Comparison of ENCODE assay signal across 8 cellular contexts in genomic region chr20:34112600-34113061, GRCh38. TPM values are rescaled to one million over a fixed set of nuclear protein-coding genes. Genes with fewer than 3 reads are reported as not detected.
DNase-seq lines count a peak whose midpoint lies in the region; ATAC-seq and TF ChIP-seq lines count a peak whose summit lies in the region.

No MANE protein-coding gene starts in this region.

- H3K36me3 ChIP-seq in DND-41 (ENCODE audit: insufficient read depth, low read length) (peaks cover 37% of the 10 kb centered on the region), lung (ENCODE audit: control insufficient read depth in 2 of 2, insufficient read depth in 2 of 2, low read length in 2 of 2) (peaks cover 0 to 2% of the 10 kb centered on the region in 2 donors), tibial nerve (peaks cover 0 to 12% (median 0%) of the 10 kb centered on the region in 3 donors)

- H3K27me3 ChIP-seq in DND-41 (ENCODE audit: insufficient read depth, low read length, poor library complexity), result no peaks in the 10 kb centered on the region
- H3K27me3 ChIP-seq in lung (ENCODE audit: control insufficient read depth, insufficient read depth), result no peaks in the 10 kb centered on the region
- H3K27me3 ChIP-seq in tibial nerve, result no peaks in the 10 kb centered on the region

- H3K4me1 ChIP-seq in DND-41 (ENCODE audit: insufficient read depth, low read length) (peaks cover 43% of the 10 kb centered on the region), lung (ENCODE audit: control insufficient read depth in 2 of 2, insufficient read depth in 2 of 2, low read length in 2 of 2) (peaks cover 2 to 12% of the 10 kb centered on the region in 2 donors), tibial nerve (peaks cover 0 to 36% (median 17%) of the 10 kb centered on the region in 4 donors)

- H2AFZ ChIP-seq in DND-41 (ENCODE audit: low read depth, low read length), result peak overlapping the region; percentile 90

- TF ChIP-seq EP300 in tibial nerve (IDR thresholded peaks at IDR 0.05), result no peak

- ATAC-seq in DND-41 (ENCODE audit: insufficient read depth, low read depth), result peak; percentile 12
- peak; percentile 17 for ATAC-seq in HG02759 (IDR thresholded peaks at IDR 0.05; ENCODE audit: unreplicated experiment)
- ATAC-seq in lung (ENCODE audit: insufficient read depth, low FRiP score), result no peak
- ATAC-seq in HG03135 (IDR thresholded peaks at IDR 0.05; ENCODE audit: unreplicated experiment), result no peak

- H4K20me1 ChIP-seq in DND-41 (ENCODE audit: insufficient read depth, low read length), result peaks cover 38% of the 10 kb centered on the region

- no peaks in the 10 kb centered on the region for H3K9me3 Mint-ChIP-seq in dendritic cell treated with granulocyte-macrophage colony-stimulating factor and Interleukin-4, amounts not matched to agents 40 ng/mL and 50 ng/mL, for 4 days

- peak overlapping the region; percentile 96 for H3K4me3 Mint-ChIP-seq in dendritic cell treated with granulocyte-macrophage colony-stimulating factor and Interleukin-4, amounts not matched to agents 40 ng/mL and 50 ng/mL, for 4 days

- H3K36me3 Mint-ChIP-seq in dendritic cell treated with granulocyte-macrophage colony-stimulating factor and Interleukin-4, amounts not matched to agents 40 ng/mL and 50 ng/mL, for 4 days (ENCODE audit: low read depth), result peaks cover 29% of the 10 kb centered on the region

- H3K27ac Mint-ChIP-seq in dendritic cell treated with granulocyte-macrophage colony-stimulating factor and Interleukin-4, amounts not matched to agents 40 ng/mL and 50 ng/mL, for 4 days, result peak overlapping the region; percentile 91

- peak overlapping the region; percentile 84 for H3K27ac ChIP-seq in DND-41 (ENCODE audit: low read length)
- peak overlapping the region; percentile 93 for H3K27ac ChIP-seq in RWPE1
- H3K27ac ChIP-seq in lung (ENCODE audit: low read depth in 1 of 2, low read length in 1 of 2), result peak overlapping the region; percentile 22 to 83
- H3K27ac ChIP-seq in tibial nerve, result peak overlapping the region; percentile 87 to 98 (median 92)

- H3K4me3 ChIP-seq in DND-41 (ENCODE audit: low read depth in 1 of 2, low read length in 2 of 2), result peak overlapping the region; percentile 44 to 61
- peak overlapping the region; percentile 28 for H3K4me3 ChIP-seq in lung
- peak overlapping the region; percentile 77 to 95 (median 92) for H3K4me3 ChIP-seq in tibial nerve

- H3K4me2 ChIP-seq in DND-41 (ENCODE audit: insufficient read depth, low read length), result peak overlapping the region; percentile 85

- H3K9ac ChIP-seq in DND-41 (ENCODE audit: low read depth, low read length), result peak overlapping the region; percentile 92

- CTCF ChIA-PET in RWPE1 (lab: Yijun Ruan, JAX), result interaction anchor here (0.5 to 1.8 kb wide), 10 partner anchors 11 to 1105 kb away, joined by 3 to 10 read pairs (median 4); partner anchors contain the start of gene BPIFB2

- TF ChIP-seq POLR2A in tibial nerve (IDR thresholded peaks at IDR 0.05), result no peak

- intact Hi-C loops in dendritic cell treated with granulocyte-macrophage colony-stimulating factor and Interleukin-4, amounts not matched to agents 40 ng/mL and 50 ng/mL, for 4 days (cut with micrococcal nuclease), result loop anchor here (1.0 to 5.0 kb wide), 2 partner anchors 120 to 300 kb away; partner anchors contain the start of gene RALY

- peaks cover 44% of the 10 kb centered on the region for H3K79me2 ChIP-seq in DND-41 (ENCODE audit: insufficient read depth, low read length)

- 1% methylated on average over 18 of the region's 18 CpGs for WGBS in lung, 2 donors
- WGBS in tibial nerve, 2 donors, result 1 to 2% methylated on average over 18 of the region's 18 CpGs

- H3K9me3 ChIP-seq in DND-41 (ENCODE audit: insufficient read depth, low read length, severe bottlenecking) (no peaks in the 10 kb centered on the region), lung (ENCODE audit: control insufficient read depth in 2 of 2, insufficient read depth in 1 of 2, low read length in 1 of 2) (no peaks in the 10 kb centered on the region), tibial nerve (no peaks in the 10 kb centered on the region)

- DNase-seq in DND-41 (peak; percentile 54), RWPE1 (ENCODE audit: low spot score) (peak; percentile 41), lung (ENCODE audit: low spot score) (no peak), tibial nerve (ENCODE audit: low spot score in 2 of 2) (peak in 1 of 2 donors; percentile 48), DMS 273 treated with DMSO at 0.1 percent for 48 hours (lab: John Stamatoyannopoulos, UW) (no peak)

- TF ChIP-seq CTCF in DND-41 (IDR thresholded peaks at IDR 0.05; ENCODE audit: borderline replicate concordance, extremely low read depth, low read length, poor library complexity, severe bottlenecking), result peak; percentile 3
- no peak for TF ChIP-seq CTCF in RWPE1 (conservative IDR thresholded peaks at IDR 0.05; ENCODE audit: low read depth)
- no peak for TF ChIP-seq CTCF in lung (IDR thresholded peaks at IDR 0.05; ENCODE audit: control extremely low read depth, extremely low read depth)
- no peak for TF ChIP-seq CTCF in tibial nerve (IDR thresholded peaks at IDR 0.05)

- POLR2A ChIA-PET in RWPE1 (lab: Yijun Ruan, JAX; ENCODE audit: low non-redundant PET), result interaction anchor here (0.5 to 1.1 kb wide), 6 partner anchors 11 to 472 kb away, joined by 4 to 9 read pairs (median 4); no protein-coding TSS in a partner anchor

- no peaks in the 10 kb centered on the region for H3K27me3 Mint-ChIP-seq in dendritic cell treated with granulocyte-macrophage colony-stimulating factor and Interleukin-4, amounts not matched to agents 40 ng/mL and 50 ng/mL, for 4 days

- peaks cover 33% of the 10 kb centered on the region for H3K4me1 Mint-ChIP-seq in dendritic cell treated with granulocyte-macrophage colony-stimulating factor and Interleukin-4, amounts not matched to agents 40 ng/mL and 50 ng/mL, for 4 days (ENCODE audit: low read depth)

RNA-seq across cellular contexts. Expression of gene EIF2S2, which starts 0.6 kb away (rescaled TPM):
- total RNA-seq in lung (10 to 100 TPM; 48.2 to 55.9 TPM), tibial nerve (10 to 100 TPM; 32.8 to 43.1 (median 41.0) TPM)
- 10 to 100 TPM; 37.5 to 69.7 TPM for polyA plus RNA-seq in lung

Comparison
In these comparisons a context has a peak if more than half of its experiments do, and no peak if none do; other contexts are left out.
1. ATAC-seq: peak in DND-41 (single experiment) and HG02759 (single experiment); none in lung (single experiment) and HG03135 (single experiment).
2. DNase-seq: peak in DND-41 (single experiment) and RWPE1 (single experiment); none in lung (single experiment) and DMS 273 treated with DMSO at 0.1 percent for 48 hours (single experiment).
3. H3K4me3 ChIP-seq: peak in every context shown above with its lines; median percentile 92 in tibial nerve; 52 in DND-41; 28 in lung.
4. Peak in every context shown above with its lines, with median percentiles within 50 percentile points of each other: H3K27ac ChIP-seq.